Comparison of ENCODE assay signal across 8 cellular contexts in the genomic region with DNA sequence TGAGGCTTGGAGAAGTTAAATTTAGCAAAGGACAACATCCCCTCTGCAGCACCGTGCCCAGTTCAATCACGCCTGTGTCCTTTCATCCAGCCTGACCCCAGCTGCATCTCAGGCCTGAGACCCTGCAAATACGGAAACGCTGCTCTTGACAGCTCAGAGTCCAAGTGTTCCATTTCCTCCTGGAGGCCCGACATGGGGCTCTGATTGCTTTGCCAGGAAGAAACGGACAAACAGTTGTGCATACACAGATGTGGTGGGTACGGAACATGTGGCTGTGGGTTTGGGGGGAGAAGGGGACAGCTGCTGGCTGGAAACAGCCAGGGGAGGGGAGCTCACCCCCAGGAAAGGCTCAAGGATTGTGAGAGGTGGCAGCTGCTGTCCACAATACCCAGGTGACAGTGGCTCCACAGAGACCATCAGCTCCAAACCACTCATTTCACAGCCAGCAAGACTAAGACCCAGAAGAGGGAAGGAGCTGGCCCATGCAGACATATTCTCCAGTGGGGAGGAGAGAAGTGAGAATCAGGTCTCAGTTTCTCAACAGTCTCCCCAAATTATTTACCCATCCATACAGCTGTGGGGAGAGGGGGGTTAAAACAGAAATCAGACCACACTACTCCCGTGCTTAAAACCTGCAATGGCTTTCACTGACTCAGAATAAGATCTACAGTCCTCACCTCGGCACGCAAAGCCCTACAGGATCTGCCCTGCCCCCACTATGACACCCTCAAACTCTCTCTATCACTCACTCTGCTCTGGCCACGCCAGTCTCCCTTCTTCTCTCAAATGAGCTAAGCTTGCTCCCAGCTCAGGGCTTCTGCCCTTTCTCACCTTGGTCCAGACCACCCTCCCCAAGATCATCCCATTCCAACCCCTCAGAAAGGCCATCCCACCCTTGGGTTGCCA.
DNase-seq lines count a peak whose midpoint lies in the region; ATAC-seq, FAIRE-seq and TF ChIP-seq lines count a peak whose summit lies in the region.

No MANE protein-coding gene starts in this region.

- peak overlapping the region; percentile 37 for H3K27ac Mint-ChIP-seq in nephron progenitor cell

- H3K27me3 ChIP-seq in HAP-1 (ENCODE audit: low read depth) (no peaks in the 10 kb centered on the region), A673 (replicated peaks; ENCODE audit: insufficient read depth, low read depth, low read length, poor library complexity) (no peaks in the 10 kb centered on the region)

- no peak for TF ChIP-seq CTCF in nephron progenitor cell (IDR thresholded peaks at IDR 0.05)
- no peak for TF ChIP-seq CTCF in A673 (conservative IDR thresholded peaks at IDR 0.05; ENCODE audit: low read depth, low read length)

- H3K9me3 Mint-ChIP-seq in activated T-cell treated with anti-CD3 and anti-CD28 coated beads, Interleukin-2, amount 50 U/mL, for 4 hours = no peaks in the 10 kb centered on the region
- H3K9me3 Mint-ChIP-seq in nephron progenitor cell = no peaks in the 10 kb centered on the region

- intact Hi-C loops in A673 (cut with micrococcal nuclease; ENCODE audit: unreplicated experiment) = no loop called here

- H3K4me3 ChIP-seq in HAP-1 (no peak overlapping the region), A673 (ENCODE audit: low read depth, low read length, poor library complexity, severe bottlenecking) (no peak overlapping the region)

- H3K4me3 Mint-ChIP-seq in activated T-cell treated with anti-CD3 and anti-CD28 coated beads, Interleukin-2, amount 50 U/mL, for 4 hours = peak overlapping the region; percentile 64
- H3K4me3 Mint-ChIP-seq in nephron progenitor cell = peak overlapping the region; percentile 28

- H3K4me1 ChIP-seq in HAP-1 (peaks cover 12% of the 10 kb centered on the region), A673 (ENCODE audit: insufficient read depth, low read length, poor library complexity, severe bottlenecking) (no peaks in the 10 kb centered on the region)

- in situ Hi-C loops in HAP-1 (cut with MboI; ENCODE audit: low sequenced_read_pairs) = no loop called here

- POLR2A ChIA-PET in A673 (lab: Charles Lee; ENCODE audit: low non-redundant PET) = no interaction called here

- H3K9me3 ChIP-seq in HAP-1 (no peaks in the 10 kb centered on the region), A673 (ENCODE audit: low read depth, low read length, poor library complexity, severe bottlenecking) (no peaks in the 10 kb centered on the region)

- no peaks in the 10 kb centered on the region for H3K27me3 Mint-ChIP-seq in activated T-cell treated with anti-CD3 and anti-CD28 coated beads, Interleukin-2, amount 50 U/mL, for 4 hours (ENCODE audit: low read depth)
- H3K27me3 Mint-ChIP-seq in nephron progenitor cell (ENCODE audit: low read depth, poor library complexity) = peaks cover 6% of the 10 kb centered on the region

- H3K27ac ChIP-seq in A673 (ENCODE audit: low read depth, low read length, poor library complexity, severe bottlenecking) = no peak overlapping the region

- CTCF ChIA-PET in A673 (lab: Charles Lee) = no interaction called here

- FAIRE-seq in GM19239 (lab: Jason Lieb, UNC) = peak; percentile 98
- FAIRE-seq in urothelium cell line (lab: Jason Lieb, UNC) = no peak

- DNase-seq in GM19239 (ENCODE audit: insufficient read length, low spot score) (peak; percentile 52), nephron progenitor cell (no peak), urothelium cell line (ENCODE audit: low spot score) (no peak), NCI-H748 (lab: John Stamatoyannopoulos, UW; ENCODE audit: unreplicated experiment) (no peak), HAP-1 (ENCODE audit: low spot score in 2 of 2) (no peak), A673 (ENCODE audit: low spot score) (no peak)
- peak; percentile 31 for DNase-seq in activated T-cell treated with anti-CD3 and anti-CD28 coated beads, Interleukin-2, amount 50 U/mL, for 4 hours

- H3K4me1 Mint-ChIP-seq in activated T-cell treated with anti-CD3 and anti-CD28 coated beads, Interleukin-2, amount 50 U/mL, for 4 hours (ENCODE audit: low read depth) = peaks cover 54% of the 10 kb centered on the region
- H3K4me1 Mint-ChIP-seq in nephron progenitor cell = peaks cover 51% of the 10 kb centered on the region

- peak; percentile 62 for ATAC-seq in HG03066 (IDR thresholded peaks at IDR 0.05; ENCODE audit: low read depth, unreplicated experiment)
- ATAC-seq in activated T-cell treated with anti-CD3 and anti-CD28 coated beads, Interleukin-2, amount 50 U/mL, for 4 hours = peak; percentile 90 to 92

- H3K36me3 Mint-ChIP-seq in activated T-cell treated with anti-CD3 and anti-CD28 coated beads, Interleukin-2, amount 50 U/mL, for 4 hours (ENCODE audit: insufficient read depth) = peaks cover 37% of the 10 kb centered on the region
- peaks cover 15% of the 10 kb centered on the region for H3K36me3 Mint-ChIP-seq in nephron progenitor cell (ENCODE audit: low read depth)

- BruUV-seq in A673 (replicated peaks; lab: Mats Ljungman, UMichigan) = no TSS peak

- H3K36me3 ChIP-seq in HAP-1 (replicated peaks) (no peaks in the 10 kb centered on the region), A673 (ENCODE audit: insufficient read depth, low read length, poor library complexity, severe bottlenecking) (peaks cover 93% of the 10 kb centered on the region)

Comparison
In these comparisons a context has a peak if more than half of its experiments do, and no peak if none do; other contexts are left out.
1. DNase-seq: peak in GM19239 (single experiment) and activated T-cell treated with anti-CD3 and anti-CD28 coated beads, Interleukin-2, amount 50 U/mL, for 4 hours (single experiment); none in nephron progenitor cell (single experiment), urothelium cell line (single experiment), NCI-H748 (single experiment), HAP-1 (0 of 2) and A673 (single experiment).